ENCODE assay signal across 2 cellular contexts in the genomic region with DNA sequence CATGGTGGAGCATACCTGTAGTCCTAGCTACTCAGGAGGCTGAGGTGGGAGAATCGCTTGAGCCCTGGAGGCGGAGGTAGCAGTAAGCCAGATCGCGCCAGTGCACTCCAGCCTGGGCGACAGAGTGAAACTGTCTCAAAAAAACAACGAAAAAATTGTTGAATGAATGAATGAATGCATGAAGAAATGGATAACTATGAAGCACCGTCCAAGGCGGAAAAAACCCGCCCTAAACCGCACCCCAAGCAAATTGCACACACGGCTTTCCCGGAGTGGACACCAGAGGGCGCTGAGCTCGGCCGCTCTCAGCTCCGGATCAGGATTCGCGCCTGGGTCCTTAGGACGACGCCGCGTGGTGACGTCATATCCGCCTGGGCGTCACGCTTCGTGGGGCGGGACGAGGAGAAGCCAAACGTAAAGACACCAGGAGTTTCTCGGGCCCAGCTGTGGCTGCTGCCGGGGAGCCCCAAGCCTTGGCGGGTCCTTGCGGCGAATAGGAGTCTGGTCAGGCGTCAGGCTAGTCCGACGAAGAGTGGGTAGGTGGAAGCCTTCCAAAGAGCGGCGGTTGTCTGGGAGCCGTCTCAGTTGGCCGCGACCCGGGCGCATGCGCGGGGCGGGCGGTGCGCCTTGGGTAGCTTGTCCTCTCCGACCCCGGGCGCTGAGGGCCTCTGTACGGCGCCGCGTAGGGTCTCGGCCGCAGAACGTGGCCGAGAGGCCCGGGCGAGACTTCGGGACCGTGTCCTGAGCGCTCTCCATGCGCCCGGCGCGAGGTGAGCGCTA.
TF ChIP-seq lines count a peak whose summit lies in the region.

A gene (plus strand): TSS at position 639 of the 780 bp plus-strand sequence. CDS start 11,094 bp downstream, outside the sequence.
A gene (plus strand): TSS at position 364 of the 780 bp plus-strand sequence. CDS start 4,085 bp downstream, outside the sequence.

TF ChIP-seq in IMR-90, 13 proteins besides CTCF, POLR2A, EP300 and RAD21:
- peak; percentile 54 for TF ChIP-seq SMC3 (IDR thresholded peaks at IDR 0.05; ENCODE audit: low read depth, low read length)
- no peak for TF ChIP-seq CHD1 (IDR thresholded peaks at IDR 0.05; ENCODE audit: low read depth, low read length)
- TF ChIP-seq BHLHE40 (IDR thresholded peaks at IDR 0.05; ENCODE audit: low read depth, low read length) = peak; percentile 51
- TF ChIP-seq CEBPB (IDR thresholded peaks at IDR 0.05; ENCODE audit: low read depth, low read length) = peak; percentile 50
- peak; percentile 65 for TF ChIP-seq MAFK (IDR thresholded peaks at IDR 0.05; ENCODE audit: low read depth, low read length)
- TF ChIP-seq RFX5 (IDR thresholded peaks at IDR 0.05; ENCODE audit: low read depth, low read length) = no peak
- peak; percentile 43; the same call in 1 of the 2 replicates for TF ChIP-seq MXI1 (IDR thresholded peaks at IDR 0.05; ENCODE audit: borderline replicate concordance, low read depth, low read length)
- TF ChIP-seq, protein P1, sequence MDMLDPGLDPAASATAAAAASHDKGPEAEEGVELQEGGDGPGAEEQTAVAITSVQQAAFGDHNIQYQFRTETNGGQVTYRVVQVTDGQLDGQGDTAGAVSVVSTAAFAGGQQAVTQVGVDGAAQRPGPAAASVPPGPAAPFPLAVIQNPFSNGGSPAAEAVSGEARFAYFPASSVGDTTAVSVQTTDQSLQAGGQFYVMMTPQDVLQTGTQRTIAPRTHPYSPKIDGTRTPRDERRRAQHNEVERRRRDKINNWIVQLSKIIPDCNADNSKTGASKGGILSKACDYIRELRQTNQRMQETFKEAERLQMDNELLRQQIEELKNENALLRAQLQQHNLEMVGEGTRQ (IDR thresholded peaks at IDR 0.05; ENCODE audit: low read depth, low read length) = peak; percentile 24; the same call in 1 of the 2 replicates
- TF ChIP-seq FOS (IDR thresholded peaks at IDR 0.05; ENCODE audit: low read depth, low read length) = peak; percentile 48; the same call in 1 of the 2 replicates
- TF ChIP-seq, protein P2, sequence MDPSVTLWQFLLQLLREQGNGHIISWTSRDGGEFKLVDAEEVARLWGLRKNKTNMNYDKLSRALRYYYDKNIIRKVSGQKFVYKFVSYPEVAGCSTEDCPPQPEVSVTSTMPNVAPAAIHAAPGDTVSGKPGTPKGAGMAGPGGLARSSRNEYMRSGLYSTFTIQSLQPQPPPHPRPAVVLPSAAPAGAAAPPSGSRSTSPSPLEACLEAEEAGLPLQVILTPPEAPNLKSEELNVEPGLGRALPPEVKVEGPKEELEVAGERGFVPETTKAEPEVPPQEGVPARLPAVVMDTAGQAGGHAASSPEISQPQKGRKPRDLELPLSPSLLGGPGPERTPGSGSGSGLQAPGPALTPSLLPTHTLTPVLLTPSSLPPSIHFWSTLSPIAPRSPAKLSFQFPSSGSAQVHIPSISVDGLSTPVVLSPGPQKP (IDR thresholded peaks at IDR 0.05; ENCODE audit: borderline replicate concordance, low read depth, low read length) = no peak
- peak; percentile 25; the same call in 1 of the 2 replicates for TF ChIP-seq MAZ (IDR thresholded peaks at IDR 0.05; ENCODE audit: borderline replicate concordance, low read depth, low read length)
- no peak for TF ChIP-seq RCOR1 (IDR thresholded peaks at IDR 0.05; ENCODE audit: insufficient replicate concordance, low read length)
- no peak for TF ChIP-seq NFE2L2 (IDR thresholded peaks at IDR 0.05; ENCODE audit: low read depth, low read length)

TF ChIP-seq in endothelial cell of umbilical vein, 7 proteins besides CTCF, POLR2A, EP300 and RAD21:
- TF ChIP-seq MYC (IDR thresholded peaks at IDR 0.05; ENCODE audit: low read depth, low read length) = no peak
- TF ChIP-seq POLR2AphosphoS5 (IDR thresholded peaks at IDR 0.05; ENCODE audit: insufficient read depth, low read depth, low read length) = peak; percentile 92
- no peak for TF ChIP-seq GATA2 (IDR thresholded peaks at IDR 0.05; ENCODE audit: insufficient read depth, insufficient read length, low read depth, low read length)
- TF ChIP-seq EZH2 (IDR thresholded peaks at IDR 0.05; ENCODE audit: borderline replicate concordance, low read depth, low read length, severe bottlenecking) = no peak
- peak; percentile 24 for TF ChIP-seq FOS (IDR thresholded peaks at IDR 0.05; ENCODE audit: borderline replicate concordance, insufficient read depth, low read length)
- TF ChIP-seq, protein P3, sequence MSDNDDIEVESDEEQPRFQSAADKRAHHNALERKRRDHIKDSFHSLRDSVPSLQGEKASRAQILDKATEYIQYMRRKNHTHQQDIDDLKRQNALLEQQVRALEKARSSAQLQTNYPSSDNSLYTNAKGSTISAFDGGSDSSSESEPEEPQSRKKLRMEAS (IDR thresholded peaks at IDR 0.05; ENCODE audit: insufficient read depth, insufficient read length) = peak; percentile 72
- TF ChIP-seq JUN (IDR thresholded peaks at IDR 0.05; ENCODE audit: borderline replicate concordance, insufficient read depth, insufficient read length, low read depth) = peak; percentile 89
TF ChIP-seq in endothelial cell of umbilical vein: peak in this region for 4.
